In genomic region chr18:36769611-36770314, GRCh38 we compare ENCODE assay signal across 10 cellular contexts. TPM values are rescaled to one million over a fixed set of nuclear protein-coding genes. Genes with fewer than 3 reads are reported as not detected.
DNase-seq lines count a peak whose midpoint lies in the region; ATAC-seq and TF ChIP-seq lines count a peak whose summit lies in the region.
"Had no signal": no experiment of that assay in that cellular context is flagged by ENCODE, and none has a peak within 500 bp of the region (broad histone marks: within the 10 kb centered on the region; RNA-seq: fewer than 3 reads in every experiment).

No MANE protein-coding gene starts in this region.

- ATAC-seq in upper lobe of right lung, result peak; percentile 51

- no TSS peak for BruUV-seq in OCI-LY7 (replicated peaks; lab: Mats Ljungman, UMichigan)

- intact Hi-C loops in OCI-LY7 (cut with micrococcal nuclease; ENCODE audit: unreplicated experiment) (loop anchor here (5.0 kb wide), 1 partner anchor 38 kb away; no protein-coding TSS in a partner anchor), upper lobe of right lung (cut with DNase I) (no loop called here)

- peaks cover 0 to 5% (median 0%) of the 10 kb centered on the region in 3 donors for H3K36me3 Mint-ChIP-seq in CD8-positive, alpha-beta memory T cell

- H3K4me1 Mint-ChIP-seq in CD8-positive, alpha-beta memory T cell, result peaks cover 12 to 18% (median 13%) of the 10 kb centered on the region in 3 donors

- H3K4me3 Mint-ChIP-seq in CD8-positive, alpha-beta memory T cell, result no peak overlapping the region

- POLR2A ChIA-PET in OCI-LY7 (lab: Charles Lee), result no interaction called here
- POLR2A ChIA-PET in CD8-positive, alpha-beta memory T cell (lab: Charles Lee), result no interaction called here

- no peak overlapping the region for H3K27ac Mint-ChIP-seq in CD8-positive, alpha-beta memory T cell

- peak; percentile 51 for TF ChIP-seq CTCF in OCI-LY7 (conservative IDR thresholded peaks at IDR 0.05; ENCODE audit: low read length)
- peak; percentile 66 for TF ChIP-seq CTCF in fibroblast of villous mesenchyme (IDR thresholded peaks at IDR 0.05; ENCODE audit: insufficient read depth, low read depth, low read length)
- TF ChIP-seq CTCF in upper lobe of right lung (IDR thresholded peaks at IDR 0.05), result peak; percentile 45

- peaks cover 5 to 22% of the 10 kb centered on the region in 2 donors for H3K27me3 Mint-ChIP-seq in CD8-positive, alpha-beta memory T cell

- H3K27me3 ChIP-seq in upper lobe of right lung, result no peaks in the 10 kb centered on the region
- peaks cover 5% of the 10 kb centered on the region for H3K27me3 ChIP-seq in CD8-positive, alpha-beta memory T cell (ENCODE audit: insufficient read depth, low read length, poor library complexity, severe bottlenecking)

- no peak overlapping the region for H3K4me2 ChIP-seq in OCI-LY7 (ENCODE audit: low read length)

- H3K4me1 ChIP-seq in OCI-LY7 (ENCODE audit: insufficient read depth, low read length, poor library complexity, severe bottlenecking) (peaks cover 8% of the 10 kb centered on the region), upper lobe of right lung (no peaks in the 10 kb centered on the region)
- no peaks in the 10 kb centered on the region for H3K4me1 ChIP-seq in CD8-positive, alpha-beta memory T cell (ENCODE audit: insufficient read depth, low read length)

- CTCF ChIA-PET in OCI-LY7 (lab: Charles Lee; ENCODE audit: unreplicated experiment), result no interaction called here
- CTCF ChIA-PET in CD8-positive, alpha-beta memory T cell (lab: Charles Lee), result no interaction called here

- DNase-seq in stimulated activated CD4-positive, alpha-beta T cell treated with anti-CD3 and anti-CD28 coated beads, Interleukin-4, amount 100 ng/mL, for 48 hours (ENCODE audit: low read depth in 2 of 2), result peak; percentile 3 to 6
- DNase-seq in stimulated activated CD4-positive, alpha-beta T cell treated with anti-CD3 and anti-CD28 coated beads, Interleukin-4, amount 100 ng/mL, for 24 hours, result no peak
- DNase-seq in OCI-LY7 (ENCODE audit: low spot score), result no peak
- peak; percentile 26 for DNase-seq in fibroblast of villous mesenchyme (ENCODE audit: low read depth)
- DNase-seq in upper lobe of right lung, result no peak
- no peak for DNase-seq in GDM1 (lab: John Stamatoyannopoulos, UW)
- no peak for DNase-seq in CD8-positive, alpha-beta memory T cell
- no peak for DNase-seq in middle frontal gyrus (ENCODE audit: extremely low spot score, low spot score)
- DNase-seq: activated naive CD4-positive, alpha-beta T cell had no signal

- no peaks in the 10 kb centered on the region for H4K20me1 ChIP-seq in OCI-LY7 (ENCODE audit: insufficient read depth, low read length)

- H3K9me3 ChIP-seq in OCI-LY7 (ENCODE audit: low read length) (no peaks in the 10 kb centered on the region), upper lobe of right lung (no peaks in the 10 kb centered on the region)
- H3K9me3 ChIP-seq in CD8-positive, alpha-beta memory T cell (ENCODE audit: low read length), result no peaks in the 10 kb centered on the region

- H3K27ac ChIP-seq in OCI-LY7 (ENCODE audit: low read depth, low read length, poor library complexity, severe bottlenecking) (no peak overlapping the region), upper lobe of right lung (no peak overlapping the region)
- H3K27ac ChIP-seq in CD8-positive, alpha-beta memory T cell (ENCODE audit: low read depth, low read length), result no peak overlapping the region

- no peaks in the 10 kb centered on the region for H3K79me2 ChIP-seq in OCI-LY7 (ENCODE audit: insufficient read depth, low read depth, low read length)

- H3K4me3 ChIP-seq in OCI-LY7 (ENCODE audit: low read depth, low read length, poor library complexity, severe bottlenecking) (no peak overlapping the region), fibroblast of villous mesenchyme (ENCODE audit: low read depth, low read length) (no peak overlapping the region), upper lobe of right lung (no peak overlapping the region)
- no peak overlapping the region for H3K4me3 ChIP-seq in CD8-positive, alpha-beta memory T cell (ENCODE audit: low read length)
- H3K4me3 ChIP-seq: skin epidermis had no signal

- H3K9me2 ChIP-seq in OCI-LY7 (ENCODE audit: insufficient read depth, low read length), result no peaks in the 10 kb centered on the region

- no peaks in the 10 kb centered on the region for H3K36me3 ChIP-seq in OCI-LY7 (ENCODE audit: insufficient read depth, low read length)
- H3K36me3 ChIP-seq in upper lobe of right lung, result no peaks in the 10 kb centered on the region
- H3K36me3 ChIP-seq in CD8-positive, alpha-beta memory T cell (ENCODE audit: insufficient read depth, low read length), result no peaks in the 10 kb centered on the region

- H2AFZ ChIP-seq in OCI-LY7 (ENCODE audit: low read length), result no peak overlapping the region

- H3K9me3 Mint-ChIP-seq in CD8-positive, alpha-beta memory T cell, result no peaks in the 10 kb centered on the region

RNA-seq across cellular contexts. Expression of gene TPGS2, which starts 59.0 kb away (rescaled TPM):
- total RNA-seq in OCI-LY7 (2014; rRNA removed; shearing (Covaris generic)), result 35.7 and 44.8 TPM in 2 replicates
- total RNA-seq in OCI-LY7 (2022) (55.1 and 65.5 TPM in 2 replicates), fibroblast of villous mesenchyme (91.5 and 98.0 TPM in 2 replicates), upper lobe of right lung (57.6 TPM)
- total RNA-seq in CD8-positive, alpha-beta memory T cell, result 10 to 100 TPM; 70.2 to 75.5 TPM
- polyA plus RNA-seq in CD8-positive, alpha-beta memory T cell, result 68.3 TPM

RNA-seq across cellular contexts. Expression of gene KIAA1328, which starts 59.2 kb away (rescaled TPM):
- 3.0 and 4.4 TPM in 2 replicates for total RNA-seq in OCI-LY7 (2014; rRNA removed; shearing (Covaris generic))
- 5.8 and 8.0 TPM in 2 replicates for total RNA-seq in OCI-LY7 (2022)
- 6.0 and 7.7 TPM in 2 replicates for total RNA-seq in fibroblast of villous mesenchyme
- 11.9 TPM for total RNA-seq in upper lobe of right lung
- 1 to 10 TPM; 6.6 to 6.8 TPM for total RNA-seq in CD8-positive, alpha-beta memory T cell
- 8.3 TPM for polyA plus RNA-seq in CD8-positive, alpha-beta memory T cell

Comparison
In these comparisons a context has a peak if more than half of its experiments do, and no peak if none do; other contexts are left out.
1. DNase-seq: peak in stimulated activated CD4-positive, alpha-beta T cell treated with anti-CD3 and anti-CD28 coated beads, Interleukin-4, amount 100 ng/mL, for 48 hours (2 of 2) and fibroblast of villous mesenchyme (single experiment); none in stimulated activated CD4-positive, alpha-beta T cell treated with anti-CD3 and anti-CD28 coated beads, Interleukin-4, amount 100 ng/mL, for 24 hours (single experiment), OCI-LY7 (single experiment), upper lobe of right lung (single experiment), GDM1 (single experiment), CD8-positive, alpha-beta memory T cell (0 of 5) and middle frontal gyrus (single experiment).
2. Peak in every context shown above with its lines, with median percentiles within 50 percentile points of each other: CTCF ChIP-seq.